Comparison of ENCODE assay signal across 1 cellular context in the genomic region with DNA sequence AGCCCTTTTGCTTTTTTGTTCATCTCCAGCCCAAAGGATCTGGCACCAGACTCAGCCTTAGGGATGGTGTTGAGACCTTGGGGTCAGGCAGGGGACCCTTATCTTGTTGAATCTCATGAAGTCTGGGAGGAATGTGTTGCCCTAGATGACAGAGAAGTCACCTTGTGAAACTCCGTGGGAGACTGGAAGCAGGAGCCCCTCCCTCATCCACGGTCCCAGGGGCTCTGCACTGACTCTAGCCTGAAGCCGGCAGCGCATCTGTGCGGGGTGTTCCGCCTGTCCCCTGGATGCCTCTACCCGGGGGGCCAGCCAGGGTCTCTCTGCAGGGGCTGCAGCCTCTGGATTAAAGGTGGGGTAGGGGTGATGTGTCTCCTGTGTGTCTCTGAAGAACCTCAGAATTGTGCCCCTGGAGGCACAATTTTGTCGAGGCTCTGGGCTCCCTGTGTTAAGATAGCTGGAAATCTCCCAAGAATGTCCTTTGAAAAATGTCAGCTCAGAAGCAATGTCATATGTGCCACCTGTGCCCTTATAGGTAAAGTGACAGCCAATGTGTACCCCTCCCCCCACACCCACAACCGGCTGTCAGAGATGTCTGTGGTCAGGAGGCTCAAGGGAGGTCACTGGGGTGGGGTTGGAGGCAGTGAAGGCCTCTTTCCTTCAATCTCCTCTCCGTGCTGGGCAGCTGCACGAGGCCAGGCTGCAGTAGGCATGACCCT.
TF ChIP-seq lines count a peak whose summit lies in the region.

No MANE protein-coding gene starts in this region.

TF ChIP-seq in HepG2, 621 proteins besides CTCF, POLR2A, EP300 and RAD21 (continued from another document):
- TF ChIP-seq, protein P1, sequence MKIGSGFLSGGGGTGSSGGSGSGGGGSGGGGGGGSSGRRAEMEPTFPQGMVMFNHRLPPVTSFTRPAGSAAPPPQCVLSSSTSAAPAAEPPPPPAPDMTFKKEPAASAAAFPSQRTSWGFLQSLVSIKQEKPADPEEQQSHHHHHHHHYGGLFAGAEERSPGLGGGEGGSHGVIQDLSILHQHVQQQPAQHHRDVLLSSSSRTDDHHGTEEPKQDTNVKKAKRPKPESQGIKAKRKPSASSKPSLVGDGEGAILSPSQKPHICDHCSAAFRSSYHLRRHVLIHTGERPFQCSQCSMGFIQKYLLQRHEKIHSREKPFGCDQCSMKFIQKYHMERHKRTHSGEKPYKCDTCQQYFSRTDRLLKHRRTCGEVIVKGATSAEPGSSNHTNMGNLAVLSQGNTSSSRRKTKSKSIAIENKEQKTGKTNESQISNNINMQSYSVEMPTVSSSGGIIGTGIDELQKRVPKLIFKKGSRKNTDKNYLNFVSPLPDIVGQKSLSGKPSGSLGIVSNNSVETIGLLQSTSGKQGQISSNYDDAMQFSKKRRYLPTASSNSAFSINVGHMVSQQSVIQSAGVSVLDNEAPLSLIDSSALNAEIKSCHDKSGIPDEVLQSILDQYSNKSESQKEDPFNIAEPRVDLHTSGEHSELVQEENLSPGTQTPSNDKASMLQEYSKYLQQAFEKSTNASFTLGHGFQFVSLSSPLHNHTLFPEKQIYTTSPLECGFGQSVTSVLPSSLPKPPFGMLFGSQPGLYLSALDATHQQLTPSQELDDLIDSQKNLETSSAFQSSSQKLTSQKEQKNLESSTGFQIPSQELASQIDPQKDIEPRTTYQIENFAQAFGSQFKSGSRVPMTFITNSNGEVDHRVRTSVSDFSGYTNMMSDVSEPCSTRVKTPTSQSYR (CRISPR knock-in tag; IDR thresholded peaks at IDR 0.05; ENCODE audit: borderline replicate concordance): peak; percentile 18; the same call in 1 of the 2 replicates
- TF ChIP-seq JARID2 (CRISPR knock-in tag; IDR thresholded peaks at IDR 0.05; ENCODE audit: insufficient replicate concordance) (no peak), NFATC3 (CRISPR knock-in tag; IDR thresholded peaks at IDR 0.05) (no peak)
